ENCODE assay signal across 8 cellular contexts in genomic region chr2:127080941-127081769, GRCh38. TPM values are rescaled to one million over a fixed set of nuclear protein-coding genes. Genes with fewer than 3 reads are reported as not detected.
DNase-seq lines count a peak whose midpoint lies in the region; ATAC-seq and TF ChIP-seq lines count a peak whose summit lies in the region.

No MANE protein-coding gene starts in this region.

- peak overlapping the region; percentile 86 for H3K4me3 Mint-ChIP-seq in stimulated activated effector memory CD8-positive, alpha-beta T cell treated with anti-CD3 and anti-CD28 coated beads, Interleukin-12 subunit alpha, Interleukin-12 subunit beta, amount 100 ng/mL, for 72 hours

- no peak for TF ChIP-seq CTCF in heart left ventricle (IDR thresholded peaks at IDR 0.05)
- no peak for TF ChIP-seq CTCF in kidney epithelial cell (IDR thresholded peaks at IDR 0.05; ENCODE audit: insufficient read depth, low read length, poor library complexity, severe bottlenecking)

- peak overlapping the region; percentile 93 for H3K27ac Mint-ChIP-seq in stimulated activated effector memory CD8-positive, alpha-beta T cell treated with anti-CD3 and anti-CD28 coated beads, Interleukin-12 subunit alpha, Interleukin-12 subunit beta, amount 100 ng/mL, for 72 hours

- 85 to 87% (median 85%) methylated on average over 12 to 24 of the region's 24 CpGs for WGBS in heart left ventricle, 4 donors

- H3K27ac ChIP-seq in heart left ventricle (peak overlapping the region in 1 of 12 donors; percentile 78), SJCRH30 (no peak overlapping the region)

- H3K4me3 ChIP-seq in heart left ventricle (peak overlapping the region in 3 of 12 donors; percentile 4 to 52 (median 19)), kidney epithelial cell (ENCODE audit: low read depth, low read length) (no peak overlapping the region), SJCRH30 (no peak overlapping the region)

- TF ChIP-seq POLR2A in heart left ventricle (IDR thresholded peaks at IDR 0.05), result no peak

- DNase-seq in heart left ventricle (no peak), left ventricle myocardium superior (no peak), HK-2 (ENCODE audit: unreplicated experiment) (peak; percentile 74), activated T-cell treated with anti-CD3 and anti-CD28 coated beads for 4 hours (peak; percentile 34), kidney epithelial cell (ENCODE audit: low read depth) (peak; percentile 64), DMS79 treated with DMSO at 0.1 percent for 48 hours (lab: John Stamatoyannopoulos, UW) (no peak), SJCRH30 (no peak)
- DNase-seq in stimulated activated effector memory CD8-positive, alpha-beta T cell treated with anti-CD3 and anti-CD28 coated beads, Interleukin-12 subunit alpha, Interleukin-12 subunit beta, amount 100 ng/mL, for 72 hours (ENCODE audit: low spot score in 2 of 2), result peak in 1 of 2 donors; percentile 55

- H3K4me1 ChIP-seq in heart left ventricle, result peaks cover 0 to 64% (median 21%) of the 10 kb centered on the region in 12 donors
- H3K4me1 ChIP-seq in SJCRH30, result peaks cover 35% of the 10 kb centered on the region

- H3K27me3 ChIP-seq in heart left ventricle (no peaks in the 10 kb centered on the region), kidney epithelial cell (ENCODE audit: control insufficient read depth, insufficient read depth, low read length) (no peaks in the 10 kb centered on the region), SJCRH30 (no peaks in the 10 kb centered on the region)

- H3K36me3 Mint-ChIP-seq in stimulated activated effector memory CD8-positive, alpha-beta T cell treated with anti-CD3 and anti-CD28 coated beads, Interleukin-12 subunit alpha, Interleukin-12 subunit beta, amount 100 ng/mL, for 72 hours, result peaks cover 30% of the 10 kb centered on the region

- H3K36me3 ChIP-seq in heart left ventricle, result no peaks in the 10 kb centered on the region
- H3K36me3 ChIP-seq in kidney epithelial cell (ENCODE audit: control insufficient read depth, insufficient read depth, low read length), result no peaks in the 10 kb centered on the region
- no peaks in the 10 kb centered on the region for H3K36me3 ChIP-seq in SJCRH30

- no peaks in the 10 kb centered on the region for H3K9me3 Mint-ChIP-seq in stimulated activated effector memory CD8-positive, alpha-beta T cell treated with anti-CD3 and anti-CD28 coated beads, Interleukin-12 subunit alpha, Interleukin-12 subunit beta, amount 100 ng/mL, for 72 hours

- peak in 3 of 4 donors; percentile 8 to 19 (median 12) for ATAC-seq in heart left ventricle
- no peak for ATAC-seq in left ventricle myocardium superior
- ATAC-seq in stimulated activated effector memory CD8-positive, alpha-beta T cell treated with anti-CD3 and anti-CD28 coated beads, Interleukin-12 subunit alpha, Interleukin-12 subunit beta, amount 100 ng/mL, for 72 hours, result peak; percentile 73

- intact Hi-C loops in heart left ventricle (cut with DNase I), result no loop called here
- intact Hi-C loops in left ventricle myocardium superior (cut with micrococcal nuclease), result no loop called here

- peaks cover 97% of the 10 kb centered on the region for H3K4me1 Mint-ChIP-seq in stimulated activated effector memory CD8-positive, alpha-beta T cell treated with anti-CD3 and anti-CD28 coated beads, Interleukin-12 subunit alpha, Interleukin-12 subunit beta, amount 100 ng/mL, for 72 hours

- no peaks in the 10 kb centered on the region for H3K9me3 ChIP-seq in heart left ventricle
- no peaks in the 10 kb centered on the region for H3K9me3 ChIP-seq in SJCRH30 (replicated peaks)

RNA-seq across cellular contexts. Expression of gene BIN1, which starts 25.8 kb away (rescaled TPM):
- 10 to 100 TPM; 10.9 to 22.2 (median 16.8) TPM for total RNA-seq in heart left ventricle
- polyA plus RNA-seq in heart left ventricle, result 1 to 10 TPM; 4.3 to 9.6 TPM
- 15.0 TPM for total RNA-seq in left ventricle myocardium superior
- 90.9 and 98.5 TPM in 2 replicates for total RNA-seq in kidney epithelial cell
- 87.6 and 90.4 TPM in 2 replicates for total RNA-seq in SJCRH30 (2014; rRNA removed; shearing (Covaris generic))

Comparison
In these comparisons a context has a peak if more than half of its experiments do, and no peak if none do; other contexts are left out.
1. DNase-seq: peak in HK-2 (single experiment), activated T-cell treated with anti-CD3 and anti-CD28 coated beads for 4 hours (single experiment) and kidney epithelial cell (single experiment); none in heart left ventricle (0 of 5), left ventricle myocardium superior (single experiment), DMS79 treated with DMSO at 0.1 percent for 48 hours (single experiment) and SJCRH30 (0 of 2).